12 cellular contexts compared by ENCODE assay signal in the genomic region with DNA sequence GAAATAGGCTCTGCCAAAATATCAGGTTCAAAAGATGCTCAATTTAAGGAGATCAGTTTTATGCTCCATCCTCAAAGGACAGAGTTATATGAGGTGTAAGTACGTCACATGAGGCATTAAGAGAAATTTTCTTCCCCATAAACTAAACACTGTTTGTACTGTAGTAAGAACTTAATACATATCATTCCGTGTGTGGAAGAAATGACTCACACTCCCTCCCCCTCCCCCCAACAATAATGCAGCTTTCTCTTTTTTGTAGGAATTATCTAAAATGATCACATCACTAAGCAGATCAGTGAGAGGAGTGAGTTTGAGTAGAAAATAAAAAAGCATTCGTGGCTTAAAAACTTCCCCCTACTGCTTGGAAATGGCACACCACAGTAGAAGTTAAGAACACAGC. TPM values are rescaled to one million over a fixed set of nuclear protein-coding genes. Genes with fewer than 3 reads are reported as not detected.
DNase-seq lines count a peak whose midpoint lies in the region; TF ChIP-seq lines count a peak whose summit lies in the region.
"Had no signal": no experiment of that assay in that cellular context is flagged by ENCODE, and none has a peak within 500 bp of the region (broad histone marks: within the 10 kb centered on the region; RNA-seq: fewer than 3 reads in every experiment).

No MANE protein-coding gene starts in this region.

- H3K27ac ChIP-seq in mammary epithelial cell (ENCODE audit: insufficient read depth, low read depth, low read length) (no peak overlapping the region), H9 (ENCODE audit: insufficient read length, low read depth, low read length) (no peak overlapping the region)
- H3K27ac ChIP-seq: A549 had no signal

- H3K9ac ChIP-seq in mammary epithelial cell (ENCODE audit: insufficient read depth, low read length) (no peak overlapping the region), H9 (ENCODE audit: extremely low read depth, insufficient read length, low read length) (no peak overlapping the region)

- DNase-seq in MCF 10A (ENCODE audit: unreplicated experiment) (peak; percentile 16), mammary epithelial cell (no peak), amniotic epithelial cell (ENCODE audit: low read depth) (peak; percentile 2), fibroblast of gingiva (ENCODE audit: low read depth) (peak; percentile 21), type B pancreatic cell (ENCODE audit: extremely low spot score, unreplicated experiment) (no peak), midbrain (lab: John Stamatoyannopoulos, UW) (no peak), H9 (no peak), chondrocyte (ENCODE audit: low spot score) (no peak)
- DNase-seq: NCI-H1694, NCI-H446 treated with DMSO at 0.1 percent for 48 hours had no signal

- peaks cover 3% of the 10 kb centered on the region for H3K23me2 ChIP-seq in H9 (ENCODE audit: insufficient read length, low read depth, low read length, poor library complexity, severe bottlenecking)

- no peak overlapping the region for H3K4me3 ChIP-seq in mammary epithelial cell (replicated peaks in 1 of 3; ENCODE audit: insufficient read depth in 1 of 3, low read depth in 2 of 3, low read length in 3 of 3)
- H3K4me3 ChIP-seq: A549, HAP-1 had no signal

- H2BK15ac ChIP-seq in H9 (ENCODE audit: low read depth, low read length), result no peak overlapping the region

- H4K5ac ChIP-seq in H9 (ENCODE audit: insufficient read length, low read depth, low read length), result no peak overlapping the region

- H2BK20ac ChIP-seq in H9 (ENCODE audit: low read depth, low read length, poor library complexity, severe bottlenecking), result no peak overlapping the region

- H3K4me2 ChIP-seq in mammary epithelial cell (ENCODE audit: insufficient read depth, low read depth, low read length) (no peak overlapping the region), H9 (ENCODE audit: insufficient read depth, insufficient read length, low read length) (no peak overlapping the region)
- H3K4me2 ChIP-seq: A549 had no signal

- no peak overlapping the region for H3K4ac ChIP-seq in H9 (ENCODE audit: low read depth, low read length)

- H3K27me3 Mint-ChIP-seq in MCF 10A (ENCODE audit: insufficient read depth, unreplicated experiment) (no peaks in the 10 kb centered on the region), type B pancreatic cell (peaks cover 71% of the 10 kb centered on the region), H9 (ENCODE audit: low read depth) (peaks cover 32% of the 10 kb centered on the region), chondrocyte (ENCODE audit: low read depth) (peaks cover 66% of the 10 kb centered on the region)

- H3K9me3 Mint-ChIP-seq in MCF 10A (ENCODE audit: unreplicated experiment), result no peaks in the 10 kb centered on the region
- H3K9me3 Mint-ChIP-seq in type B pancreatic cell, result no peaks in the 10 kb centered on the region
- no peaks in the 10 kb centered on the region for H3K9me3 Mint-ChIP-seq in H9
- H3K9me3 Mint-ChIP-seq in chondrocyte (ENCODE audit: low read depth), result no peaks in the 10 kb centered on the region

- no peak overlapping the region for H3K4me3 Mint-ChIP-seq in MCF 10A (ENCODE audit: unreplicated experiment)
- peak overlapping the region; percentile 8 for H3K4me3 Mint-ChIP-seq in type B pancreatic cell
- H3K4me3 Mint-ChIP-seq in H9, result no peak overlapping the region
- H3K4me3 Mint-ChIP-seq in chondrocyte (ENCODE audit: unreplicated experiment), result no peak overlapping the region

- no peaks in the 10 kb centered on the region for H3K9me3 ChIP-seq in mammary epithelial cell (replicated peaks; ENCODE audit: insufficient read depth, low read length)
- no peaks in the 10 kb centered on the region for H3K9me3 ChIP-seq in H9 (ENCODE audit: control insufficient read depth, low read depth, low read length)
- H3K9me3 ChIP-seq: A549, HAP-1 had no signal

- no peak overlapping the region for H3K14ac ChIP-seq in H9 (ENCODE audit: insufficient read depth, low read length)

- POLR2A ChIA-PET in MCF 10A (lab: Yijun Ruan, JAX), result no interaction called here

- H3K56ac ChIP-seq in H9 (ENCODE audit: insufficient read length, low read depth, low read length), result no peak overlapping the region

- in situ Hi-C loops in mammary epithelial cell (cut with MboI; ENCODE audit: low sequenced_read_pairs in 2 of 2), result no loop called here

- TF ChIP-seq CTCF in MCF 10A (IDR thresholded peaks at IDR 0.05; ENCODE audit: unreplicated experiment) (no peak), mammary epithelial cell (conservative IDR thresholded peaks at IDR 0.05 in 1 of 2, IDR thresholded peaks at IDR 0.05 in 1 of 2; ENCODE audit: extremely low read depth in 1 of 2, insufficient read depth in 1 of 2, low read depth in 1 of 2, low read length in 2 of 2) (no peak), type B pancreatic cell (conservative IDR thresholded peaks at IDR 0.05) (no peak), H9 (conservative IDR thresholded peaks at IDR 0.05) (no peak), chondrocyte (IDR thresholded peaks at IDR 0.05) (no peak)

- H3K18ac ChIP-seq in H9 (ENCODE audit: insufficient read length, low read depth, low read length), result no peak overlapping the region

- H3T11ph ChIP-seq in H9 (ENCODE audit: low read length), result no peak overlapping the region

- dilution Hi-C loops in mammary epithelial cell (cut with HindIII; ENCODE audit: low sequenced_read_pairs), result no loop called here

- H3K27ac Mint-ChIP-seq in MCF 10A (ENCODE audit: low read depth, unreplicated experiment) (no peak overlapping the region), type B pancreatic cell (no peak overlapping the region), H9 (no peak overlapping the region), chondrocyte (ENCODE audit: unreplicated experiment) (no peak overlapping the region)

- BruUV-seq in MCF 10A (replicated peaks; lab: Mats Ljungman, UMichigan) (no TSS peak), mammary epithelial cell (replicated peaks; lab: Mats Ljungman, UMichigan) (no TSS peak)

- H2AFZ ChIP-seq in mammary epithelial cell (ENCODE audit: low read depth, low read length) (no peak overlapping the region), H9 (ENCODE audit: low read length) (no peak overlapping the region)

- H3K79me1 ChIP-seq in H9 (ENCODE audit: insufficient read depth, low read depth, low read length, poor library complexity, severe bottlenecking), result no peaks in the 10 kb centered on the region

- H3K79me2 ChIP-seq in mammary epithelial cell (ENCODE audit: insufficient read depth, low read length), result no peaks in the 10 kb centered on the region
- H3K79me2 ChIP-seq in H9 (ENCODE audit: insufficient read depth, low read length), result no peaks in the 10 kb centered on the region

- intact Hi-C loops in MCF 10A (cut with micrococcal nuclease) (no loop called here), mammary epithelial cell (cut with micrococcal nuclease) (no loop called here)

- no peak overlapping the region for H4K91ac ChIP-seq in H9 (ENCODE audit: insufficient read length, low read depth, low read length)

- H3K4me1 Mint-ChIP-seq in MCF 10A (ENCODE audit: insufficient read depth, unreplicated experiment) (peaks cover 5% of the 10 kb centered on the region), type B pancreatic cell (ENCODE audit: unreplicated experiment) (peaks cover 13% of the 10 kb centered on the region), H9 (peaks cover 13 to 20% of the 10 kb centered on the region in 2 experiments), chondrocyte (ENCODE audit: low read depth) (peaks cover 13% of the 10 kb centered on the region)

- no peak overlapping the region for H2BK12ac ChIP-seq in H9 (ENCODE audit: insufficient read length, low read depth, low read length)

- no peaks in the 10 kb centered on the region for H4K20me1 ChIP-seq in mammary epithelial cell (ENCODE audit: insufficient read depth, low read length)
- H4K20me1 ChIP-seq in H9 (ENCODE audit: control insufficient read depth, insufficient read depth, insufficient read length), result no peaks in the 10 kb centered on the region

- no peak overlapping the region for H2BK120ac ChIP-seq in H9 (ENCODE audit: low read depth, low read length, poor library complexity, severe bottlenecking)

- CTCF ChIA-PET in MCF 10A (lab: Yijun Ruan, JAX) (no interaction called here), mammary epithelial cell (lab: Charles Lee; ENCODE audit: low non-redundant PET) (no interaction called here)

- 51% methylated on average over 3 of the region's 3 CpGs for WGBS in mammary epithelial cell (ENCODE audit: low coverage, missing lambda C conversion rate)
- no CpG with 5 or more reads among the region's 3 CpGs for WGBS in H9 (ENCODE audit: extremely low coverage, insufficient read length, low lambda C conversion rate)

- H3K36me3 Mint-ChIP-seq in MCF 10A (ENCODE audit: insufficient read depth, unreplicated experiment), result no peaks in the 10 kb centered on the region
- no peaks in the 10 kb centered on the region for H3K36me3 Mint-ChIP-seq in type B pancreatic cell
- H3K36me3 Mint-ChIP-seq in H9 (ENCODE audit: insufficient read depth in 1 of 3, low read depth in 3 of 3), result no peaks in the 10 kb centered on the region
- no peaks in the 10 kb centered on the region for H3K36me3 Mint-ChIP-seq in chondrocyte (ENCODE audit: low read depth)

- H3K23ac ChIP-seq in H9 (ENCODE audit: insufficient read length, low read depth, low read length), result no peak overlapping the region

- H4K8ac ChIP-seq in H9 (replicated peaks; ENCODE audit: insufficient read length, low read depth, low read length), result no peak overlapping the region

- no peak overlapping the region for H2AK5ac ChIP-seq in H9 (ENCODE audit: insufficient read length, low read length)

- no peaks in the 10 kb centered on the region for H3K36me3 ChIP-seq in mammary epithelial cell (ENCODE audit: insufficient read depth, low read length)
- H3K36me3 ChIP-seq: HAP-1 had no signal

- H3K4me1 ChIP-seq in mammary epithelial cell (ENCODE audit: insufficient read depth, low read length) (peaks cover 8% of the 10 kb centered on the region), H9 (ENCODE audit: insufficient read depth, low read length) (no peaks in the 10 kb centered on the region; the same call in 1 of the 2 replicates)
- H3K4me1 ChIP-seq: A549, HAP-1 had no signal

- H2BK5ac ChIP-seq in H9 (ENCODE audit: insufficient read length, low read length), result no peak overlapping the region

- H3K27me3 ChIP-seq in mammary epithelial cell (ENCODE audit: insufficient read depth, low read length) (peaks cover 3% of the 10 kb centered on the region), H9 (ENCODE audit: insufficient read depth, low read length) (no peaks in the 10 kb centered on the region)

RNA-seq across cellular contexts. Expression of a gene that starts 2.2 kb away (rescaled TPM):
- total RNA-seq in MCF 10A (2022) (not detected in 2 replicates), mammary epithelial cell (not detected), type B pancreatic cell (ENCODE audit: low replicate concordance) (7.8 and 10.2 TPM in 2 replicates), H9 (2021) (not detected in 2 replicates), chondrocyte (not detected in 3 replicates)
- polyA plus RNA-seq in mammary epithelial cell, result not detected
- not detected for polyA minus RNA-seq in mammary epithelial cell

Comparison
In these comparisons a context has a peak if more than half of its experiments do, and no peak if none do; other contexts are left out.
1. DNase-seq: peak in MCF 10A (single experiment), amniotic epithelial cell (single experiment) and fibroblast of gingiva (single experiment); none in mammary epithelial cell (single experiment), type B pancreatic cell (single experiment), midbrain (single experiment), H9 (single experiment) and chondrocyte (single experiment).